Comparison of ENCODE assay signal across 10 cellular contexts in the genomic region with DNA sequence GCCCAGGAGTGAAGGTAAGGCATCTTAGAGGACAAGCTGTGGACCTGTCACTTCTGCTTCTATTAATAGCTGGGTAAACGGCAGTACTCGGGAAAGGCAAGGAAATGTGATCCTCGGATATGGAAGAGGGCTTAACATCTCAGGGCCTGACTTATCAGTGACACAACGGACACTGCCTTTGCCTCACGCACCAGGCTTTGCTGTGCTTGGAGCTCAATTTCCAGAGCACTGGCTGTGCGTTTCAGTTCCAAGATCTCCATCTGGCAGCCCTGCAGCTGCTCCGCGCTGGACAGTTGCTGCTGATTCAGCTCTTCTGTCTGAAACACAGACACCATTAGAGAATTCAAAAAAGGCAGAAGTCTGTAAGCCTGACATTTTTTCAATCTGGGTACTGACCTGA. TPM values are rescaled to one million over a fixed set of nuclear protein-coding genes. Genes with fewer than 3 reads are reported as not detected.
DNase-seq lines count a peak whose midpoint lies in the region; ATAC-seq and TF ChIP-seq lines count a peak whose summit lies in the region.
"Had no signal": no experiment of that assay in that cellular context is flagged by ENCODE, and none has a peak within 500 bp of the region (broad histone marks: within the 10 kb centered on the region; RNA-seq: fewer than 3 reads in every experiment).

No MANE protein-coding gene starts in this region.

- no peak overlapping the region for H4K91ac ChIP-seq in H9 (ENCODE audit: insufficient read length, low read depth, low read length)

- H3K27me3 ChIP-seq in H9 (ENCODE audit: insufficient read depth, low read length) = no peaks in the 10 kb centered on the region
- no peaks in the 10 kb centered on the region for H3K27me3 ChIP-seq in neural cell (ENCODE audit: insufficient read depth, low read depth, low read length)

- H2BK12ac ChIP-seq in H9 (ENCODE audit: insufficient read length, low read depth, low read length) = no peak overlapping the region

- no peak overlapping the region for H3K4ac ChIP-seq in H9 (ENCODE audit: low read depth, low read length)

- H3K9me3 ChIP-seq in H9 (ENCODE audit: control insufficient read depth, low read depth, low read length) = no peaks in the 10 kb centered on the region
- H3K9me3 ChIP-seq in neural cell (ENCODE audit: low read length) = no peaks in the 10 kb centered on the region

- H3K79me2 ChIP-seq in H9 (ENCODE audit: insufficient read depth, low read length) (no peaks in the 10 kb centered on the region), neural cell (replicated peaks; ENCODE audit: insufficient read depth, low read length) (no peaks in the 10 kb centered on the region)

- ATAC-seq in HG03135 (IDR thresholded peaks at IDR 0.05; ENCODE audit: unreplicated experiment) (no peak), HG03442 (IDR thresholded peaks at IDR 0.05; ENCODE audit: unreplicated experiment) (no peak)

- H3K4me2 ChIP-seq in H9 (ENCODE audit: insufficient read depth, insufficient read length, low read length) (no peak overlapping the region), neural cell (ENCODE audit: low read length) (no peak overlapping the region)

- no peaks in the 10 kb centered on the region for H3K36me3 Mint-ChIP-seq in H9 (ENCODE audit: insufficient read depth in 1 of 3, low read depth in 3 of 3)

- no peak overlapping the region for H4K5ac ChIP-seq in H9 (ENCODE audit: insufficient read length, low read depth, low read length)

- H3T11ph ChIP-seq in H9 (ENCODE audit: low read length) = no peak overlapping the region

- H3K23me2 ChIP-seq in H9 (ENCODE audit: insufficient read length, low read depth, low read length, poor library complexity, severe bottlenecking) = no peaks in the 10 kb centered on the region

- H2BK15ac ChIP-seq in H9 (ENCODE audit: low read depth, low read length) = no peak overlapping the region

- no peak overlapping the region for H3K18ac ChIP-seq in H9 (ENCODE audit: insufficient read length, low read depth, low read length)

- peaks cover 11 to 14% of the 10 kb centered on the region in 2 experiments for H3K4me1 Mint-ChIP-seq in H9

- 0 out of 2 replicates have a peak overlapping the region, but pooled peaks have one; percentile 54 for H3K14ac ChIP-seq in H9 (ENCODE audit: insufficient read depth, low read length)

- no peak overlapping the region for H2AK5ac ChIP-seq in H9 (ENCODE audit: insufficient read length, low read length)

- no peak overlapping the region for H3K9ac ChIP-seq in H9 (ENCODE audit: extremely low read depth, insufficient read length, low read length)
- peak overlapping the region; percentile 28 for H3K9ac ChIP-seq in neural cell (ENCODE audit: low read length)

- H2BK5ac ChIP-seq in H9 (ENCODE audit: insufficient read length, low read length) = no peak overlapping the region

- H3K27ac ChIP-seq in H9 (ENCODE audit: insufficient read length, low read depth, low read length) (no peak overlapping the region), neural cell (ENCODE audit: low read length) (peak overlapping the region; percentile 64)

- no peaks in the 10 kb centered on the region for H3K79me1 ChIP-seq in H9 (ENCODE audit: insufficient read depth, low read depth, low read length, poor library complexity, severe bottlenecking)

- peak; percentile 31 for TF ChIP-seq EP300 in neural cell (conservative IDR thresholded peaks at IDR 0.05; ENCODE audit: poor library complexity, severe bottlenecking)

- H2AFZ ChIP-seq in H9 (ENCODE audit: low read length) (no peak overlapping the region), neural cell (ENCODE audit: low read depth, low read length) (peak overlapping the region; percentile 5)

- no peaks in the 10 kb centered on the region; the same call in 1 of the 2 replicates for H3K4me1 ChIP-seq in H9 (ENCODE audit: insufficient read depth, low read length)

- no peaks in the 10 kb centered on the region for H3K9me2 ChIP-seq in neural cell (ENCODE audit: insufficient read depth, low read length)

- H3K27ac Mint-ChIP-seq in H9 = no peak overlapping the region
- H3K27ac Mint-ChIP-seq: activated T-helper 1 cell treated with anti-CD3 and anti-CD28 coated beads, Interleukin-12 subunit alpha, Interleukin-12 subunit beta, Interleukin-2, Interleukin-4 antibody, amounts not matched to agents 30 ng/mL and 10 ng/mL and 1 ng/mL, durations not matched to agents 14 hours and 24 hours and 36 hours had no signal

- H4K8ac ChIP-seq in H9 (replicated peaks; ENCODE audit: insufficient read length, low read depth, low read length) = no peak overlapping the region

- H2BK120ac ChIP-seq in H9 (ENCODE audit: low read depth, low read length, poor library complexity, severe bottlenecking) = no peak overlapping the region

- no CpG with 5 or more reads among the region's 8 CpGs for WGBS in H9 (ENCODE audit: extremely low coverage, insufficient read length, low lambda C conversion rate)

- H4K20me1 ChIP-seq in H9 (ENCODE audit: control insufficient read depth, insufficient read depth, insufficient read length) = no peaks in the 10 kb centered on the region
- no peaks in the 10 kb centered on the region for H4K20me1 ChIP-seq in neural cell (ENCODE audit: insufficient read depth)

- H3K56ac ChIP-seq in H9 (ENCODE audit: insufficient read length, low read depth, low read length) = no peak overlapping the region

- no peaks in the 10 kb centered on the region for H3K9me3 Mint-ChIP-seq in H9
- H3K9me3 Mint-ChIP-seq: activated T-helper 1 cell treated with anti-CD3 and anti-CD28 coated beads, Interleukin-12 subunit alpha, Interleukin-12 subunit beta, Interleukin-2, Interleukin-4 antibody, amounts not matched to agents 30 ng/mL and 10 ng/mL and 1 ng/mL, durations not matched to agents 14 hours and 24 hours and 36 hours had no signal

- H3K23ac ChIP-seq in H9 (ENCODE audit: insufficient read length, low read depth, low read length) = no peak overlapping the region

- no peak for DNase-seq in H9
- DNase-seq in cardiac fibroblast (ENCODE audit: low read depth in 2 of 2) = peak; percentile 6 to 10
- DNase-seq in mucosa of gallbladder (ENCODE audit: low spot score) = no peak
- DNase-seq: Calu3, MV-4-11 had no signal

- no peak overlapping the region for H2BK20ac ChIP-seq in H9 (ENCODE audit: low read depth, low read length, poor library complexity, severe bottlenecking)

- no peaks in the 10 kb centered on the region for H3F3A ChIP-seq in neural cell (ENCODE audit: insufficient read depth, low read length, poor library complexity, severe bottlenecking)

- H3K4me3 ChIP-seq in cardiac fibroblast (replicated peaks in 1 of 2; ENCODE audit: low read depth in 2 of 2, low read length in 2 of 2) = no peak overlapping the region
- peak overlapping the region; percentile 11 for H3K4me3 ChIP-seq in neural cell (ENCODE audit: low read length)

- H3K36me3 ChIP-seq in neural cell (ENCODE audit: insufficient read depth, low read length) = no peaks in the 10 kb centered on the region

- TF ChIP-seq CTCF in H9 (conservative IDR thresholded peaks at IDR 0.05) = no peak
- TF ChIP-seq CTCF in cardiac fibroblast (IDR thresholded peaks at IDR 0.05; ENCODE audit: low read depth, low read length) = no peak
- no peak for TF ChIP-seq CTCF in neural cell (IDR thresholded peaks at IDR 0.05; ENCODE audit: poor library complexity, severe bottlenecking)

- peak; percentile 11 for TF ChIP-seq RAD21 in neural cell (conservative IDR thresholded peaks at IDR 0.05)

- no peak overlapping the region for H3K4me3 Mint-ChIP-seq in H9
- H3K4me3 Mint-ChIP-seq: activated T-helper 1 cell treated with anti-CD3 and anti-CD28 coated beads, Interleukin-12 subunit alpha, Interleukin-12 subunit beta, Interleukin-2, Interleukin-4 antibody, amounts not matched to agents 30 ng/mL and 10 ng/mL and 1 ng/mL, durations not matched to agents 14 hours and 24 hours and 36 hours had no signal

- peaks cover 3% of the 10 kb centered on the region for H3K27me3 Mint-ChIP-seq in H9 (ENCODE audit: low read depth)

TF ChIP-seq in neural cell, 6 proteins besides CTCF, POLR2A, EP300 and RAD21:
- TF ChIP-seq POLR2AphosphoS5 (IDR thresholded peaks at IDR 0.05) = peak; percentile 58
- no peak for TF ChIP-seq TAF1 (IDR thresholded peaks at IDR 0.05; ENCODE audit: low read depth)
- TF ChIP-seq SMC3 (conservative IDR thresholded peaks at IDR 0.05; ENCODE audit: poor library complexity) = no peak
- TF ChIP-seq, protein P1, sequence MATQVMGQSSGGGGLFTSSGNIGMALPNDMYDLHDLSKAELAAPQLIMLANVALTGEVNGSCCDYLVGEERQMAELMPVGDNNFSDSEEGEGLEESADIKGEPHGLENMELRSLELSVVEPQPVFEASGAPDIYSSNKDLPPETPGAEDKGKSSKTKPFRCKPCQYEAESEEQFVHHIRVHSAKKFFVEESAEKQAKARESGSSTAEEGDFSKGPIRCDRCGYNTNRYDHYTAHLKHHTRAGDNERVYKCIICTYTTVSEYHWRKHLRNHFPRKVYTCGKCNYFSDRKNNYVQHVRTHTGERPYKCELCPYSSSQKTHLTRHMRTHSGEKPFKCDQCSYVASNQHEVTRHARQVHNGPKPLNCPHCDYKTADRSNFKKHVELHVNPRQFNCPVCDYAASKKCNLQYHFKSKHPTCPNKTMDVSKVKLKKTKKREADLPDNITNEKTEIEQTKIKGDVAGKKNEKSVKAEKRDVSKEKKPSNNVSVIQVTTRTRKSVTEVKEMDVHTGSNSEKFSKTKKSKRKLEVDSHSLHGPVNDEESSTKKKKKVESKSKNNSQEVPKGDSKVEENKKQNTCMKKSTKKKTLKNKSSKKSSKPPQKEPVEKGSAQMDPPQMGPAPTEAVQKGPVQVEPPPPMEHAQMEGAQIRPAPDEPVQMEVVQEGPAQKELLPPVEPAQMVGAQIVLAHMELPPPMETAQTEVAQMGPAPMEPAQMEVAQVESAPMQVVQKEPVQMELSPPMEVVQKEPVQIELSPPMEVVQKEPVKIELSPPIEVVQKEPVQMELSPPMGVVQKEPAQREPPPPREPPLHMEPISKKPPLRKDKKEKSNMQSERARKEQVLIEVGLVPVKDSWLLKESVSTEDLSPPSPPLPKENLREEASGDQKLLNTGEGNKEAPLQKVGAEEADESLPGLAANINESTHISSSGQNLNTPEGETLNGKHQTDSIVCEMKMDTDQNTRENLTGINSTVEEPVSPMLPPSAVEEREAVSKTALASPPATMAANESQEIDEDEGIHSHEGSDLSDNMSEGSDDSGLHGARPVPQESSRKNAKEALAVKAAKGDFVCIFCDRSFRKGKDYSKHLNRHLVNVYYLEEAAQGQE (IDR thresholded peaks at IDR 0.05; ENCODE audit: borderline replicate concordance) = peak; percentile 66

RNA-seq across cellular contexts. Expression of a gene that starts 3.5 kb away (rescaled TPM):
- total RNA-seq in H9 (2021) (not detected in 2 replicates), mucosa of gallbladder (not detected)
- polyA plus RNA-seq in neural cell = not detected in 2 replicates
- not detected in 2 replicates for polyA minus RNA-seq in neural cell
- total RNA-seq: activated T-helper 1 cell treated with anti-CD3 and anti-CD28 coated beads, Interleukin-12 subunit alpha, Interleukin-12 subunit beta, Interleukin-2, Interleukin-4 antibody, amounts not matched to agents 30 ng/mL and 10 ng/mL and 1 ng/mL, durations not matched to agents 14 hours and 24 hours and 36 hours; Calu3; dermis microvascular lymphatic vessel endothelial cell had no signal

RNA-seq across cellular contexts. Expression of a gene that starts 13.4 kb away (rescaled TPM):
- total RNA-seq in H9 (2021) = not detected in 2 replicates
- polyA plus RNA-seq in neural cell = not detected in 2 replicates
- polyA minus RNA-seq in neural cell = not detected in 2 replicates
- total RNA-seq in mucosa of gallbladder = not detected
- total RNA-seq: activated T-helper 1 cell treated with anti-CD3 and anti-CD28 coated beads, Interleukin-12 subunit alpha, Interleukin-12 subunit beta, Interleukin-2, Interleukin-4 antibody, amounts not matched to agents 30 ng/mL and 10 ng/mL and 1 ng/mL, durations not matched to agents 14 hours and 24 hours and 36 hours; Calu3; dermis microvascular lymphatic vessel endothelial cell had no signal

RNA-seq across cellular contexts. Expression of a gene that starts 13.8 kb away (rescaled TPM):
- total RNA-seq in H9 (2021) (not detected in 2 replicates), mucosa of gallbladder (not detected)
- not detected in 2 replicates for polyA plus RNA-seq in neural cell
- polyA minus RNA-seq in neural cell = not detected in 2 replicates
- total RNA-seq: activated T-helper 1 cell treated with anti-CD3 and anti-CD28 coated beads, Interleukin-12 subunit alpha, Interleukin-12 subunit beta, Interleukin-2, Interleukin-4 antibody, amounts not matched to agents 30 ng/mL and 10 ng/mL and 1 ng/mL, durations not matched to agents 14 hours and 24 hours and 36 hours; Calu3; dermis microvascular lymphatic vessel endothelial cell had no signal

RNA-seq across cellular contexts. Expression of a gene that starts 19.1 kb away (rescaled TPM):
- not detected in 2 replicates for total RNA-seq in H9 (2021)
- polyA plus RNA-seq in neural cell = not detected in 2 replicates
- polyA minus RNA-seq in neural cell = not detected in 2 replicates
- total RNA-seq in mucosa of gallbladder = not detected
- total RNA-seq: activated T-helper 1 cell treated with anti-CD3 and anti-CD28 coated beads, Interleukin-12 subunit alpha, Interleukin-12 subunit beta, Interleukin-2, Interleukin-4 antibody, amounts not matched to agents 30 ng/mL and 10 ng/mL and 1 ng/mL, durations not matched to agents 14 hours and 24 hours and 36 hours; Calu3; dermis microvascular lymphatic vessel endothelial cell had no signal

RNA-seq across cellular contexts. Expression of a gene that starts 28.3 kb away (rescaled TPM):
- not detected in 2 replicates for total RNA-seq in H9 (2021)
- polyA plus RNA-seq in neural cell = not detected in 2 replicates
- polyA minus RNA-seq in neural cell = not detected in 2 replicates
- total RNA-seq in mucosa of gallbladder = not detected
- total RNA-seq: activated T-helper 1 cell treated with anti-CD3 and anti-CD28 coated beads, Interleukin-12 subunit alpha, Interleukin-12 subunit beta, Interleukin-2, Interleukin-4 antibody, amounts not matched to agents 30 ng/mL and 10 ng/mL and 1 ng/mL, durations not matched to agents 14 hours and 24 hours and 36 hours; Calu3; dermis microvascular lymphatic vessel endothelial cell had no signal

Comparison
In these comparisons a context has a peak if more than half of its experiments do, and no peak if none do; other contexts are left out.
1. DNase-seq: peak in cardiac fibroblast (2 of 2); none in H9 (single experiment) and mucosa of gallbladder (single experiment).